In the genomic region with DNA sequence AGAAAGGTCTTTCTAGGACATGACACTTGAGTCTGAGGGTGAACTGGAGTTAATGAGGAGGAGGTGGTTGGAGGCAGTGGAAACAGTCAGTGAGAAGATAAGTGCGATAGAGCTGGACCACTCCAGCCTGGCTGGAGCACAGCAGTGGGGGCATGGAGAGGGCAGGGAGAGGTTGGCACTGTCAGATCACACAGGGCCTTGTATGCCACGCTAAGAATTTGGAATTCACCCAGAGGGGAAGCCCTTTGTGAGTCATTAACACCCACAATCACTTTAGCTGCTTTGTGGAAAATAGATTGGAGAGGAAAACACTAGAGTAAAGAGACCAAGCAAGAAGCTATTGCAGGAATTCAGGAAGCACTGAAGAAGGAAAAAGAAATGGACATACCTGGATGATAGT, we compare ENCODE assay signal across 26 cellular contexts.
DNase-seq lines count a peak whose midpoint lies in the region; ATAC-seq and TF ChIP-seq lines count a peak whose summit lies in the region.
"Had no signal": no experiment of that assay in that cellular context is flagged by ENCODE, and none has a peak within 500 bp of the region (broad histone marks: within the 10 kb centered on the region; RNA-seq: fewer than 3 reads in every experiment).

No MANE protein-coding gene starts in this region.

- H3K4me3 ChIP-seq in lower leg skin (ENCODE audit: low read depth, poor library complexity, severe bottlenecking), result no peak overlapping the region
- H3K4me3 ChIP-seq in upper lobe of left lung, result no peak overlapping the region
- H3K4me3 ChIP-seq: coronary artery, pancreas, tibial artery had no signal

- DNase-seq in COLO829 (ENCODE audit: low spot score), result peak; percentile 45
- peak; percentile 75 for DNase-seq in RPMI7951 (ENCODE audit: low read depth)
- DNase-seq in foreskin melanocyte, result peak; percentile 78
- DNase-seq in omental fat pad (ENCODE audit: low spot score), result no peak
- DNase-seq in lower leg skin (ENCODE audit: low spot score in 2 of 2), result no peak
- DNase-seq in NCI-H146 (lab: John Stamatoyannopoulos, UW), result no peak
- no peak for DNase-seq in upper lobe of left lung
- DNase-seq: activated CD4-positive, alpha-beta T cell treated with anti-CD3 and anti-CD28 coated beads for 1 hour; activated CD8-positive, alpha-beta memory T cell treated with anti-CD3 and anti-CD28 coated beads, Interleukin-2, amount 50 U/mL, for 48 hours; activated CD8-positive, alpha-beta T cell treated with anti-CD3 and anti-CD28 coated beads for 36 hours; amygdala; BE2C; CD8-positive, alpha-beta T cell; EL; endodermal cell; NCI-H1105; NCI-H1930; NCI-H524 treated with DMSO at 0.1 percent for 48 hours; nephron progenitor cell; OCI-M1; pancreas; retina; SK-N-SH; stimulated activated CD8-positive, alpha-beta memory T cell treated with anti-CD3 and anti-CD28 coated beads, Interleukin-4, amount 100 ng/mL, for 48 hours; tibial artery had no signal

- H3K4me1 ChIP-seq in upper lobe of left lung, result no peaks in the 10 kb centered on the region
- H3K4me1 ChIP-seq: BE2C, pancreas, tibial artery had no signal

- ATAC-seq in omental fat pad (ENCODE audit: low FRiP score), result peak; percentile 87
- ATAC-seq in upper lobe of left lung (ENCODE audit: low FRiP score in 2 of 2), result no peak
- ATAC-seq: activated CD8-positive, alpha-beta T cell treated with anti-CD3 and anti-CD28 coated beads for 36 hours; CD8-positive, alpha-beta T cell had no signal

- intact Hi-C loops in lower leg skin (cut with DNase I; ENCODE audit: low total_unique reads), result no loop called here

- no peak overlapping the region for H3K27ac ChIP-seq in upper lobe of left lung
- H3K27ac ChIP-seq: coronary artery, pancreas, tibial artery had no signal

- H3K9me3 ChIP-seq in upper lobe of left lung, result no peaks in the 10 kb centered on the region
- H3K9me3 ChIP-seq: BE2C, pancreas, SK-N-SH, tibial artery had no signal

- H3K27me3 ChIP-seq in upper lobe of left lung, result no peaks in the 10 kb centered on the region
- H3K27me3 ChIP-seq: BE2C, pancreas, tibial artery had no signal

- TF ChIP-seq EP300 in upper lobe of left lung (IDR thresholded peaks at IDR 0.05), result no peak

- no peak for TF ChIP-seq POLR2A in lower leg skin (IDR thresholded peaks at IDR 0.05)
- no peak for TF ChIP-seq POLR2A in upper lobe of left lung (IDR thresholded peaks at IDR 0.05)

- TF ChIP-seq CTCF in omental fat pad (IDR thresholded peaks at IDR 0.05) (no peak), lower leg skin (IDR thresholded peaks at IDR 0.05) (no peak), upper lobe of left lung (IDR thresholded peaks at IDR 0.05) (no peak)

- WGBS in lower leg skin, 2 donors, result 36 to 38% methylated on average over 2 of the region's 2 CpGs
- 46 to 54% methylated on average over 2 of the region's 2 CpGs for WGBS in upper lobe of left lung, 2 donors

- H3K36me3 ChIP-seq in upper lobe of left lung, result no peaks in the 10 kb centered on the region
- H3K36me3 ChIP-seq: BE2C, pancreas, tibial artery had no signal

Comparison
In these comparisons a context has a peak if more than half of its experiments do, and no peak if none do; other contexts are left out.
1. DNase-seq: peak in COLO829 (single experiment), RPMI7951 (single experiment) and foreskin melanocyte (single experiment); none in omental fat pad (single experiment), lower leg skin (0 of 2), NCI-H146 (single experiment) and upper lobe of left lung (0 of 2).